In genomic region chrX:102715967-102716366, GRCh38 we compare ENCODE assay signal across 8 cellular contexts.
"Had no signal": no experiment of that assay in that cellular context is flagged by ENCODE, and none has a peak within 500 bp of the region (broad histone marks: within the 10 kb centered on the region; RNA-seq: fewer than 3 reads in every experiment).

No MANE protein-coding gene starts in this region.

- FAIRE-seq: G401.6, GM12878, GM12891, GM12892, GM18507, GM19239 had no signal

- ATAC-seq: GM12878 had no signal

- H3K4me3 ChIP-seq: GM12878 had no signal

- DNase-seq: GDM1, GF-D8 had no signal
